Comparison of ENCODE assay signal across 1 cellular context in the genomic region with DNA sequence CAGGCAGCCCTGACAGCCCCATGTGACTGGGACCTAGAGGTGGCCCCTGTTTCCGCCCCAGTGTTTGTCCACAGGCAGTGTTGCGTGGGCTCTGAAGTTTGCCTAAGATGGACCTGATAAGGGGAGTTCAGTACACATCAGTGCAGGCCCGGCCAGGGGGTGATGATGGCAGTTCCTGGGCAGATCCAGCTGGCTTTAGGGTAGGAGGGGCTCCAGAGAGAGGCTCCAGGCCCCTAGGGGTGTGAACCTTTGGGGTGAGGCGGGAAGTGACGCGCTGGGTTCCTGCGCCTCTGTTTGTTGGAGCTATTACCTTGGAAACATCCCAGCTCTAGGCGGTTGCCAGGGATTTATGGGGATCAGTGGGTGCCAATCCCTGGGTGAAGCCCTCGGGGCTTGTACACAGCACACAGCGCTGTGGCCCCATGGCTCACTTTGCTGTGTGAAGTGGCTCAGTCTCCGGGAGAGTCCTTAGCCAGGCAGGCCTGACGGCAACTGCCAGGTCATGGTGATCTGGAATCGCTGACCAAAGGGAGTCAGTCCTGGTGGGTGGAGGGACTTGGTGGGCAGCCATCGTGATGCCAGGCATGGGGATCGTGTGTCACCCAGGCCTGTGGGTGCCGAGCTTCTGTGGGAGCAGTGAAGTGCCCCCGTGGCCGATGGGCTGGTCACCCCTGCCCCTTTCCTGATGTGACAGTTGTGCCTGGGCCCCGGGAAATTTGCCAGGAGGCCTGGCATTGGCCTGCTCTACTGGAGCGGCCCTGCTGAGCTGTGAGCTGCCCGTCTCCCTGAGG.
TF ChIP-seq lines count a peak whose summit lies in the region.

No MANE protein-coding gene starts in this region.

TF ChIP-seq in HepG2, 621 proteins besides CTCF, POLR2A, EP300 and RAD21 (continued from another document and continues in another):
- TF ChIP-seq, protein P1, sequence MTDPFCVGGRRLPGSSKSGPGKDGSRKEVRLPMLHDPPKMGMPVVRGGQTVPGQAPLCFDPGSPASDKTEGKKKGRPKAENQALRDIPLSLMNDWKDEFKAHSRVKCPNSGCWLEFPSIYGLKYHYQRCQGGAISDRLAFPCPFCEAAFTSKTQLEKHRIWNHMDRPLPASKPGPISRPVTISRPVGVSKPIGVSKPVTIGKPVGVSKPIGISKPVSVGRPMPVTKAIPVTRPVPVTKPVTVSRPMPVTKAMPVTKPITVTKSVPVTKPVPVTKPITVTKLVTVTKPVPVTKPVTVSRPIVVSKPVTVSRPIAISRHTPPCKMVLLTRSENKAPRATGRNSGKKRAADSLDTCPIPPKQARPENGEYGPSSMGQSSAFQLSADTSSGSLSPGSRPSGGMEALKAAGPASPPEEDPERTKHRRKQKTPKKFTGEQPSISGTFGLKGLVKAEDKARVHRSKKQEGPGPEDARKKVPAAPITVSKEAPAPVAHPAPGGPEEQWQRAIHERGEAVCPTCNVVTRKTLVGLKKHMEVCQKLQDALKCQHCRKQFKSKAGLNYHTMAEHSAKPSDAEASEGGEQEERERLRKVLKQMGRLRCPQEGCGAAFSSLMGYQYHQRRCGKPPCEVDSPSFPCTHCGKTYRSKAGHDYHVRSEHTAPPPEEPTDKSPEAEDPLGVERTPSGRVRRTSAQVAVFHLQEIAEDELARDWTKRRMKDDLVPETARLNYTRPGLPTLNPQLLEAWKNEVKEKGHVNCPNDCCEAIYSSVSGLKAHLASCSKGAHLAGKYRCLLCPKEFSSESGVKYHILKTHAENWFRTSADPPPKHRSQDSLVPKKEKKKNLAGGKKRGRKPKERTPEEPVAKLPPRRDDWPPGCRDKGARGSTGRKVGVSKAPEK (CRISPR knock-in tag; IDR thresholded peaks at IDR 0.05; ENCODE audit: borderline replicate concordance), result peak; percentile 77; the same call in 1 of the 2 replicates
- TF ChIP-seq, protein P2, sequence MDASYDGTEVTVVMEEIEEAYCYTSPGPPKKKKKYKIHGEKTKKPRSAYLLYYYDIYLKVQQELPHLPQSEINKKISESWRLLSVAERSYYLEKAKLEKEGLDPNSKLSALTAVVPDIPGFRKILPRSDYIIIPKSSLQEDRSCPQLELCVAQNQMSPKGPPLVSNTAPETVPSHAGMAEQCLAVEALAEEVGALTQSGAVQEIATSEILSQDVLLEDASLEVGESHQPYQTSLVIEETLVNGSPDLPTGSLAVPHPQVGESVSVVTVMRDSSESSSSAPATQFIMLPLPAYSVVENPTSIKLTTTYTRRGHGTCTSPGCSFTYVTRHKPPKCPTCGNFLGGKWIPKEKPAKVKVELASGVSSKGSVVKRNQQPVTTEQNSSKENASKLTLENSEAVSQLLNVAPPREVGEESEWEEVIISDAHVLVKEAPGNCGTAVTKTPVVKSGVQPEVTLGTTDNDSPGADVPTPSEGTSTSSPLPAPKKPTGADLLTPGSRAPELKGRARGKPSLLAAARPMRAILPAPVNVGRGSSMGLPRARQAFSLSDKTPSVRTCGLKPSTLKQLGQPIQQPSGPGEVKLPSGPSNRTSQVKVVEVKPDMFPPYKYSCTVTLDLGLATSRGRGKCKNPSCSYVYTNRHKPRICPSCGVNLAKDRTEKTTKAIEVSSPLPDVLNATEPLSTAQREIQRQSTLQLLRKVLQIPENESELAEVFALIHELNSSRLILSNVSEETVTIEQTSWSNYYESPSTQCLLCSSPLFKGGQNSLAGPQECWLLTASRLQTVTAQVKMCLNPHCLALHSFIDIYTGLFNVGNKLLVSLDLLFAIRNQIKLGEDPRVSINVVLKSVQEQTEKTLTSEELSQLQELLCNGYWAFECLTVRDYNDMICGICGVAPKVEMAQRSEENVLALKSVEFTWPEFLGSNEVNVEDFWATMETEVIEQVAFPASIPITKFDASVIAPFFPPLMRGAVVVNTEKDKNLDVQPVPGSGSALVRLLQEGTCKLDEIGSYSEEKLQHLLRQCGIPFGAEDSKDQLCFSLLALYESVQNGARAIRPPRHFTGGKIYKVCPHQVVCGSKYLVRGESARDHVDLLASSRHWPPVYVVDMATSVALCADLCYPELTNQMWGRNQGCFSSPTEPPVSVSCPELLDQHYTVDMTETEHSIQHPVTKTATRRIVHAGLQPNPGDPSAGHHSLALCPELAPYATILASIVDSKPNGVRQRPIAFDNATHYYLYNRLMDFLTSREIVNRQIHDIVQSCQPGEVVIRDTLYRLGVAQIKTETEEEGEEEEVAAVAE (CRISPR knock-in tag; IDR thresholded peaks at IDR 0.05; ENCODE audit: borderline replicate concordance), result peak; percentile 80; the same call in 1 of the 2 replicates
- no peak for TF ChIP-seq SRSF4 (IDR thresholded peaks at IDR 0.05; ENCODE audit: low read depth, low read length, poor library complexity, severe bottlenecking)
- TF ChIP-seq NCOA5 (CRISPR knock-in tag; IDR thresholded peaks at IDR 0.05), result no peak
- TF ChIP-seq PLRG1 (conservative IDR thresholded peaks at IDR 0.05), result no peak
- TF ChIP-seq, protein P3, sequence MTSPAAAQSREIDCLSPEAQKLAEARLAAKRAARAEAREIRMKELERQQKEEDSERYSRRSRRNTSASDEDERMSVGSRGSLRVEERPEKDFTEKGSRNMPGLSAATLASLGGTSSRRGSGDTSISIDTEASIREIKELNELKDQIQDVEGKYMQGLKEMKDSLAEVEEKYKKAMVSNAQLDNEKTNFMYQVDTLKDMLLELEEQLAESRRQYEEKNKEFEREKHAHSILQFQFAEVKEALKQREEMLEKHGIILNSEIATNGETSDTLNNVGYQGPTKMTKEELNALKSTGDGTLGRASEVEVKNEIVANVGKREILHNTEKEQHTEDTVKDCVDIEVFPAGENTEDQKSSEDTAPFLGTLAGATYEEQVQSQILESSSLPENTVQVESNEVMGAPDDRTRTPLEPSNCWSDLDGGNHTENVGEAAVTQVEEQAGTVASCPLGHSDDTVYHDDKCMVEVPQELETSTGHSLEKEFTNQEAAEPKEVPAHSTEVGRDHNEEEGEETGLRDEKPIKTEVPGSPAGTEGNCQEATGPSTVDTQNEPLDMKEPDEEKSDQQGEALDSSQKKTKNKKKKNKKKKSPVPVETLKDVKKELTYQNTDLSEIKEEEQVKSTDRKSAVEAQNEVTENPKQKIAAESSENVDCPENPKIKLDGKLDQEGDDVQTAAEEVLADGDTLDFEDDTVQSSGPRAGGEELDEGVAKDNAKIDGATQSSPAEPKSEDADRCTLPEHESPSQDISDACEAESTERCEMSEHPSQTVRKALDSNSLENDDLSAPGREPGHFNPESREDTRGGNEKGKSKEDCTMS (CRISPR knock-in tag; conservative IDR thresholded peaks at IDR 0.05), result no peak
- TF ChIP-seq, protein P4, sequence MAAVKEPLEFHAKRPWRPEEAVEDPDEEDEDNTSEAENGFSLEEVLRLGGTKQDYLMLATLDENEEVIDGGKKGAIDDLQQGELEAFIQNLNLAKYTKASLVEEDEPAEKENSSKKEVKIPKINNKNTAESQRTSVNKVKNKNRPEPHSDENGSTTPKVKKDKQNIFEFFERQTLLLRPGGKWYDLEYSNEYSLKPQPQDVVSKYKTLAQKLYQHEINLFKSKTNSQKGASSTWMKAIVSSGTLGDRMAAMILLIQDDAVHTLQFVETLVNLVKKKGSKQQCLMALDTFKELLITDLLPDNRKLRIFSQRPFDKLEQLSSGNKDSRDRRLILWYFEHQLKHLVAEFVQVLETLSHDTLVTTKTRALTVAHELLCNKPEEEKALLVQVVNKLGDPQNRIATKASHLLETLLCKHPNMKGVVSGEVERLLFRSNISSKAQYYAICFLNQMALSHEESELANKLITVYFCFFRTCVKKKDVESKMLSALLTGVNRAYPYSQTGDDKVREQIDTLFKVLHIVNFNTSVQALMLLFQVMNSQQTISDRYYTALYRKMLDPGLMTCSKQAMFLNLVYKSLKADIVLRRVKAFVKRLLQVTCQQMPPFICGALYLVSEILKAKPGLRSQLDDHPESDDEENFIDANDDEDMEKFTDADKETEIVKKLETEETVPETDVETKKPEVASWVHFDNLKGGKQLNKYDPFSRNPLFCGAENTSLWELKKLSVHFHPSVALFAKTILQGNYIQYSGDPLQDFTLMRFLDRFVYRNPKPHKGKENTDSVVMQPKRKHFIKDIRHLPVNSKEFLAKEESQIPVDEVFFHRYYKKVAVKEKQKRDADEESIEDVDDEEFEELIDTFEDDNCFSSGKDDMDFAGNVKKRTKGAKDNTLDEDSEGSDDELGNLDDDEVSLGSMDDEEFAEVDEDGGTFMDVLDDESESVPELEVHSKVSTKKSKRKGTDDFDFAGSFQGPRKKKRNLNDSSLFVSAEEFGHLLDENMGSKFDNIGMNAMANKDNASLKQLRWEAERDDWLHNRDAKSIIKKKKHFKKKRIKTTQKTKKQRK (IDR thresholded peaks at IDR 0.05; ENCODE audit: low read length), result no peak
- TF ChIP-seq ETV5 (CRISPR knock-in tag; IDR thresholded peaks at IDR 0.05; ENCODE audit: borderline replicate concordance), result peak; percentile 100
- TF ChIP-seq NR2F2 (IDR thresholded peaks at IDR 0.05; ENCODE audit: borderline replicate concordance, low read depth), result no peak
- no peak for TF ChIP-seq SP1 (IDR thresholded peaks at IDR 0.05)
- peak; percentile 69; the same call in 1 of the 2 replicates for TF ChIP-seq SP1 (CRISPR knock-in tag; IDR thresholded peaks at IDR 0.05)
- TF ChIP-seq HNRNPL (IDR thresholded peaks at IDR 0.05; ENCODE audit: low read depth, low read length), result peak; percentile 68; the same call in 1 of the 2 replicates
- TF ChIP-seq MED13 (CRISPR knock-in tag; IDR thresholded peaks at IDR 0.05), result peak; percentile 97; the same call in 1 of the 2 replicates
- TF ChIP-seq GTF3A (CRISPR knock-in tag; conservative IDR thresholded peaks at IDR 0.05), result peak; percentile 0; the same call in 1 of the 2 replicates
- TF ChIP-seq MEIS1 (CRISPR knock-in tag; IDR thresholded peaks at IDR 0.05; ENCODE audit: borderline replicate concordance), result peak; percentile 97
- TF ChIP-seq ZNF777 (CRISPR knock-in tag; IDR thresholded peaks at IDR 0.05), result no peak; the same call in 1 of the 2 replicates
- no peak for TF ChIP-seq ZNF10 (CRISPR knock-in tag; IDR thresholded peaks at IDR 0.05; ENCODE audit: borderline replicate concordance, low read depth)
- no peak; the same call in 1 of the 2 replicates for TF ChIP-seq ZNF816 (CRISPR knock-in tag; IDR thresholded peaks at IDR 0.05; ENCODE audit: borderline replicate concordance)
- TF ChIP-seq DMAP1 (CRISPR knock-in tag; IDR thresholded peaks at IDR 0.05), result peak; percentile 89
- TF ChIP-seq, protein P5, sequence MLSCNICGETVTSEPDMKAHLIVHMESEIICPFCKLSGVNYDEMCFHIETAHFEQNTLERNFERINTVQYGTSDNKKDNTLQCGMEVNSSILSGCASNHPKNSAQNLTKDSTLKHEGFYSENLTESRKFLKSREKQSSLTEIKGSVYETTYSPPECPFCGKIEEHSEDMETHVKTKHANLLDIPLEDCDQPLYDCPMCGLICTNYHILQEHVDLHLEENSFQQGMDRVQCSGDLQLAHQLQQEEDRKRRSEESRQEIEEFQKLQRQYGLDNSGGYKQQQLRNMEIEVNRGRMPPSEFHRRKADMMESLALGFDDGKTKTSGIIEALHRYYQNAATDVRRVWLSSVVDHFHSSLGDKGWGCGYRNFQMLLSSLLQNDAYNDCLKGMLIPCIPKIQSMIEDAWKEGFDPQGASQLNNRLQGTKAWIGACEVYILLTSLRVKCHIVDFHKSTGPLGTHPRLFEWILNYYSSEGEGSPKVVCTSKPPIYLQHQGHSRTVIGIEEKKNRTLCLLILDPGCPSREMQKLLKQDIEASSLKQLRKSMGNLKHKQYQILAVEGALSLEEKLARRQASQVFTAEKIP (CRISPR knock-in tag; IDR thresholded peaks at IDR 0.05; ENCODE audit: borderline replicate concordance), result no peak
- TF ChIP-seq, protein P6, sequence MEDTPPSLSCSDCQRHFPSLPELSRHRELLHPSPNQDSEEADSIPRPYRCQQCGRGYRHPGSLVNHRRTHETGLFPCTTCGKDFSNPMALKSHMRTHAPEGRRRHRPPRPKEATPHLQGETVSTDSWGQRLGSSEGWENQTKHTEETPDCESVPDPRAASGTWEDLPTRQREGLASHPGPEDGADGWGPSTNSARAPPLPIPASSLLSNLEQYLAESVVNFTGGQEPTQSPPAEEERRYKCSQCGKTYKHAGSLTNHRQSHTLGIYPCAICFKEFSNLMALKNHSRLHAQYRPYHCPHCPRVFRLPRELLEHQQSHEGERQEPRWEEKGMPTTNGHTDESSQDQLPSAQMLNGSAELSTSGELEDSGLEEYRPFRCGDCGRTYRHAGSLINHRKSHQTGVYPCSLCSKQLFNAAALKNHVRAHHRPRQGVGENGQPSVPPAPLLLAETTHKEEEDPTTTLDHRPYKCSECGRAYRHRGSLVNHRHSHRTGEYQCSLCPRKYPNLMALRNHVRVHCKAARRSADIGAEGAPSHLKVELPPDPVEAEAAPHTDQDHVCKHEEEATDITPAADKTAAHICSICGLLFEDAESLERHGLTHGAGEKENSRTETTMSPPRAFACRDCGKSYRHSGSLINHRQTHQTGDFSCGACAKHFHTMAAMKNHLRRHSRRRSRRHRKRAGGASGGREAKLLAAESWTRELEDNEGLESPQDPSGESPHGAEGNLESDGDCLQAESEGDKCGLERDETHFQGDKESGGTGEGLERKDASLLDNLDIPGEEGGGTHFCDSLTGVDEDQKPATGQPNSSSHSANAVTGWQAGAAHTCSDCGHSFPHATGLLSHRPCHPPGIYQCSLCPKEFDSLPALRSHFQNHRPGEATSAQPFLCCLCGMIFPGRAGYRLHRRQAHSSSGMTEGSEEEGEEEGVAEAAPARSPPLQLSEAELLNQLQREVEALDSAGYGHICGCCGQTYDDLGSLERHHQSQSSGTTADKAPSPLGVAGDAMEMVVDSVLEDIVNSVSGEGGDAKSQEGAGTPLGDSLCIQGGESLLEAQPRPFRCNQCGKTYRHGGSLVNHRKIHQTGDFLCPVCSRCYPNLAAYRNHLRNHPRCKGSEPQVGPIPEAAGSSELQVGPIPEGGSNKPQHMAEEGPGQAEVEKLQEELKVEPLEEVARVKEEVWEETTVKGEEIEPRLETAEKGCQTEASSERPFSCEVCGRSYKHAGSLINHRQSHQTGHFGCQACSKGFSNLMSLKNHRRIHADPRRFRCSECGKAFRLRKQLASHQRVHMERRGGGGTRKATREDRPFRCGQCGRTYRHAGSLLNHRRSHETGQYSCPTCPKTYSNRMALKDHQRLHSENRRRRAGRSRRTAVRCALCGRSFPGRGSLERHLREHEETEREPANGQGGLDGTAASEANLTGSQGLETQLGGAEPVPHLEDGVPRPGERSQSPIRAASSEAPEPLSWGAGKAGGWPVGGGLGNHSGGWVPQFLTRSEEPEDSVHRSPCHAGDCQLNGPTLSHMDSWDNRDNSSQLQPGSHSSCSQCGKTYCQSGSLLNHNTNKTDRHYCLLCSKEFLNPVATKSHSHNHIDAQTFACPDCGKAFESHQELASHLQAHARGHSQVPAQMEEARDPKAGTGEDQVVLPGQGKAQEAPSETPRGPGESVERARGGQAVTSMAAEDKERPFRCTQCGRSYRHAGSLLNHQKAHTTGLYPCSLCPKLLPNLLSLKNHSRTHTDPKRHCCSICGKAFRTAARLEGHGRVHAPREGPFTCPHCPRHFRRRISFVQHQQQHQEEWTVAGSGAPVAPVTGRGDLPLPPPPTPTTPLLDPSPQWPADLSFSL (CRISPR knock-in tag; IDR thresholded peaks at IDR 0.05), result peak; percentile 42; the same call in 1 of the 2 replicates
- TF ChIP-seq ZNF790 (CRISPR knock-in tag; IDR thresholded peaks at IDR 0.05; ENCODE audit: borderline replicate concordance), result peak; percentile 75; the same call in 1 of the 2 replicates
- no peak for TF ChIP-seq ZFP36 (IDR thresholded peaks at IDR 0.05; ENCODE audit: borderline replicate concordance, low read depth, low read length, partially characterized antibody)
- TF ChIP-seq TSC22D2 (CRISPR knock-in tag; IDR thresholded peaks at IDR 0.05; ENCODE audit: borderline replicate concordance), result peak; percentile 94; the same call in 1 of the 2 replicates
- no peak; the same call in none of the 2 replicates for TF ChIP-seq ZNF296 (CRISPR knock-in tag; conservative IDR thresholded peaks at IDR 0.05)
- TF ChIP-seq LCORL (IDR thresholded peaks at IDR 0.05), result no peak
- peak; percentile 99 for TF ChIP-seq LCORL (CRISPR knock-in tag; IDR thresholded peaks at IDR 0.05)
- TF ChIP-seq HNRNPUL1 (IDR thresholded peaks at IDR 0.05; ENCODE audit: low read depth, low read length), result no peak
- TF ChIP-seq KMT2A (CRISPR knock-in tag; IDR thresholded peaks at IDR 0.05), result peak; percentile 81; the same call in 1 of the 2 replicates
- TF ChIP-seq DR1 (CRISPR knock-in tag; IDR thresholded peaks at IDR 0.05), result 0 out of 2 replicates have a peak, but pooled peaks have one; percentile 51
- peak; percentile 16; the same call in 1 of the 2 replicates for TF ChIP-seq ZNF572 (CRISPR knock-in tag; IDR thresholded peaks at IDR 0.05)
